In genomic region chr12:14913381-14913781, GRCh38 we compare ENCODE assay signal across 12 cellular contexts. TPM values are rescaled to one million over a fixed set of nuclear protein-coding genes. Genes with fewer than 3 reads are reported as not detected.
A peak's percentile ranks its signal among the peaks of the same experiment; 100 is the strongest.
DNase-seq lines count a peak whose midpoint lies in the region; ATAC-seq, FAIRE-seq and TF ChIP-seq lines count a peak whose summit lies in the region.
"Had no signal": no experiment of that assay in that cellular context is flagged by ENCODE, and none has a peak within 500 bp of the region (broad histone marks: within the 10 kb centered on the region; RNA-seq: fewer than 3 reads in every experiment).

No MANE protein-coding gene starts in this region.

- no peak overlapping the region for H3K23ac ChIP-seq in H1 (ENCODE audit: insufficient read length)

- 79% methylated on average over 4 of the region's 4 CpGs; no CpG with 5 or more reads in 1 of the 2 experiments for WGBS in H1 (ENCODE audit: extremely low coverage in 1 of 2, insufficient coverage in 1 of 2, insufficient read length in 1 of 2, insufficient replicate concordance in 2 of 2, low coverage in 1 of 2, low lambda C conversion rate in 2 of 2, missing lambda C conversion rate in 1 of 2), 2 experiments

- DNase-seq in NCI-H1436 (lab: John Stamatoyannopoulos, UW) (peak; percentile 13), NCI-H1436 treated with DMSO at 0.1 percent for 48 hours (lab: John Stamatoyannopoulos, UW) (no peak), H1 (ENCODE audit: low read depth in 1 of 2, low spot score in 2 of 2) (no peak), left lung (no peak), uterus (peak; percentile 39 to 53), SK-N-DZ (ENCODE audit: low spot score) (no peak), Karpas-422 (no peak)
- DNase-seq: activated naive CD4-positive, alpha-beta T cell; cerebellar nuclear complex had no signal

- no peaks in the 10 kb centered on the region for H4K20me1 ChIP-seq in H1 (replicated peaks in 1 of 2; ENCODE audit: control insufficient read depth in 1 of 2, insufficient read depth in 2 of 2, low read length in 2 of 2)
- no peaks in the 10 kb centered on the region for H4K20me1 ChIP-seq in Karpas-422 (ENCODE audit: insufficient read depth, low read depth, low read length)

- no peak overlapping the region for H3K14ac ChIP-seq in H1 (ENCODE audit: insufficient read length)

- H2BK5ac ChIP-seq in H1 (ENCODE audit: low read depth, low read length): no peak overlapping the region

- H2BK12ac ChIP-seq in H1 (ENCODE audit: low read depth, low read length): no peak overlapping the region

- no peaks in the 10 kb centered on the region for H3K23me2 ChIP-seq in H1 (ENCODE audit: low read depth, low read length)

- TF ChIP-seq CTCF in H1 (IDR thresholded peaks at IDR 0.05; ENCODE audit: control extremely low read depth in 1 of 3, insufficient read depth in 1 of 3, low read depth in 1 of 3, low read length in 3 of 3) (no peak), left lung (IDR thresholded peaks at IDR 0.05) (no peak), uterus (IDR thresholded peaks at IDR 0.05) (no peak)

- no peaks in the 10 kb centered on the region for H3K79me2 ChIP-seq in H1 (ENCODE audit: control insufficient read depth in 1 of 2, insufficient read depth in 2 of 2, low read length in 2 of 2)
- no peaks in the 10 kb centered on the region for H3K79me2 ChIP-seq in Karpas-422 (ENCODE audit: low read length)

- H4K8ac ChIP-seq in H1 (ENCODE audit: extremely low read depth, insufficient read depth, low read length): no peak overlapping the region

- intact Hi-C loops in left lung (cut with DNase I): no loop called here
- intact Hi-C loops in uterus (cut with DNase I; ENCODE audit: low total_unique reads): no loop called here

- TF ChIP-seq POLR2A in H1 (IDR thresholded peaks at IDR 0.05; ENCODE audit: control extremely low read depth in 1 of 2, low read depth in 2 of 2, low read length in 2 of 2) (no peak), uterus (IDR thresholded peaks at IDR 0.05) (no peak)

- peak; percentile 17 for ATAC-seq in left lung
- no peak for ATAC-seq in GM18858 (IDR thresholded peaks at IDR 0.05; ENCODE audit: unreplicated experiment)

- H2BK15ac ChIP-seq in H1 (ENCODE audit: low read length): no peak overlapping the region

- TF ChIP-seq RAD21 in H1 (IDR thresholded peaks at IDR 0.05 in 1 of 2, conservative IDR thresholded peaks at IDR 0.05 in 1 of 2; ENCODE audit: low read depth in 2 of 2, low read length in 2 of 2): no peak

- H3K79me1 ChIP-seq in H1 (ENCODE audit: low read depth, low read length): no peaks in the 10 kb centered on the region

- no peak overlapping the region for H3K9ac ChIP-seq in H1 (replicated peaks in 1 of 4; ENCODE audit: extremely low read depth in 1 of 4, low read depth in 3 of 4, low read length in 3 of 4)
- no peak overlapping the region for H3K9ac ChIP-seq in Karpas-422 (ENCODE audit: low read length)

- H3K9me3 ChIP-seq in H1 (ENCODE audit: insufficient read depth in 2 of 2, low read depth in 1 of 2, low read length in 1 of 2): no peaks in the 10 kb centered on the region
- H3K9me3 ChIP-seq in left lung: no peaks in the 10 kb centered on the region
- H3K9me3 ChIP-seq in uterus: no peaks in the 10 kb centered on the region
- H3K9me3 ChIP-seq in Karpas-422 (ENCODE audit: low read length): no peaks in the 10 kb centered on the region

- no peak overlapping the region for H3K27ac ChIP-seq in H1 (ENCODE audit: low read depth, low read length)
- H3K27ac ChIP-seq in left lung: no peak overlapping the region
- H3K27ac ChIP-seq in uterus: peak overlapping the region in 1 of 2 donors; percentile 57
- no peak overlapping the region for H3K27ac ChIP-seq in Karpas-422 (ENCODE audit: low read length)

- H3K4ac ChIP-seq in H1 (replicated peaks; ENCODE audit: insufficient read length, low read depth, low read length): no peak overlapping the region

- H4K5ac ChIP-seq in H1 (ENCODE audit: insufficient read length, low read depth, low read length): no peak overlapping the region

- no peak overlapping the region for H4K91ac ChIP-seq in H1 (replicated peaks; ENCODE audit: insufficient read length, low read length)

- H3K9me2 ChIP-seq in Karpas-422 (replicated peaks; ENCODE audit: insufficient read depth, low read length): no peaks in the 10 kb centered on the region

- H3K4me2 ChIP-seq in H1 (ENCODE audit: insufficient read depth in 1 of 2, low read depth in 2 of 2, low read length in 2 of 2): no peak overlapping the region
- H3K4me2 ChIP-seq in Karpas-422 (ENCODE audit: low read depth, low read length, poor library complexity, severe bottlenecking): no peak overlapping the region

- FAIRE-seq in H1 (lab: Jason Lieb, UNC): no peak

- H2BK120ac ChIP-seq in H1 (replicated peaks; ENCODE audit: low read depth, low read length): no peak overlapping the region

- no peak overlapping the region for H2BK20ac ChIP-seq in H1 (ENCODE audit: low read length)

- TF ChIP-seq EP300 in H1 (IDR thresholded peaks at IDR 0.05; ENCODE audit: borderline replicate concordance in 1 of 2, low read depth in 2 of 2, low read length in 2 of 2): no peak

- no peak overlapping the region for H3K56ac ChIP-seq in H1 (replicated peaks; ENCODE audit: insufficient read length, low read depth, low read length)

- CTCF ChIA-PET in H1 (lab: Charles Lee; ENCODE audit: partially characterized antibody): interaction anchor here (0.6 to 1.4 kb wide), 6 partner anchors 8 to 98 kb away, joined by 3 to 7 read pairs (median 3); no protein-coding TSS in a partner anchor

- H3K27me3 ChIP-seq in H1 (replicated peaks in 1 of 4; ENCODE audit: control insufficient read depth in 3 of 4, extremely low read depth in 1 of 4, insufficient read depth in 3 of 4, low read length in 3 of 4) (no peaks in the 10 kb centered on the region), left lung (no peaks in the 10 kb centered on the region), uterus (no peaks in the 10 kb centered on the region), Karpas-422 (ENCODE audit: low read length) (no peaks in the 10 kb centered on the region)

- H3K4me3 ChIP-seq in H1 (ENCODE audit: extremely low read depth in 1 of 4, insufficient read depth in 2 of 4, low read depth in 3 of 4, low read length in 4 of 4) (no peak overlapping the region), left lung (no peak overlapping the region), uterus (no peak overlapping the region), Karpas-422 (ENCODE audit: low read length) (no peak overlapping the region)

- no peak overlapping the region for H2AK5ac ChIP-seq in H1 (ENCODE audit: low read depth, low read length)

- H3K4me1 ChIP-seq in H1 (replicated peaks in 1 of 4; ENCODE audit: control insufficient read depth in 3 of 4, insufficient read depth in 4 of 4, low read length in 3 of 4) (no peaks in the 10 kb centered on the region), left lung (no peaks in the 10 kb centered on the region), uterus (no peaks in the 10 kb centered on the region), Karpas-422 (ENCODE audit: low read length) (no peaks in the 10 kb centered on the region)

- POLR2A ChIA-PET in H1 (lab: Charles Lee; ENCODE audit: partially characterized antibody): no interaction called here

- H2AFZ ChIP-seq in H1 (ENCODE audit: low read length) (peak overlapping the region; percentile 90), Karpas-422 (ENCODE audit: low read length) (no peak overlapping the region)

- no peak overlapping the region for H3K18ac ChIP-seq in H1 (ENCODE audit: extremely low read depth, low read length)

- H3K36me3 ChIP-seq in H1 (ENCODE audit: control insufficient read depth in 2 of 4, insufficient read depth in 4 of 4, low read length in 3 of 4) (no peaks in the 10 kb centered on the region), left lung (peaks cover 0 to 55% of the 10 kb centered on the region in 2 donors), uterus (no peaks in the 10 kb centered on the region), Karpas-422 (ENCODE audit: insufficient read depth, low read length) (no peaks in the 10 kb centered on the region)

RNA-seq across cellular contexts. Expression of gene ERP27, which starts 25.0 kb away (rescaled TPM):
- not detected in 2 replicates for total RNA-seq in H1 (2021; fragmentation: NEBNext Ultra II Directional; extraction: Animal tissue kit (Norgen Biotek cat#: 25700))
- polyA plus RNA-seq in H1 (2011; rRNA removed): not detected in 2 replicates
- polyA plus RNA-seq in H1 (2011; cell fraction: cytosol; rRNA removed): not detected
- polyA plus RNA-seq in H1 (2011; cell fraction: nucleus; rRNA removed): not detected
- polyA plus RNA-seq in H1 (2012, experiment 1 of 2): not detected in 4 replicates
- polyA plus RNA-seq in H1 (2012, experiment 2 of 2): not detected
- polyA plus RNA-seq in H1 (2013, experiment 1 of 2): not detected
- 0.04 TPM for polyA plus RNA-seq in H1 (2013, experiment 2 of 2)
- polyA minus RNA-seq in H1 (2011; rRNA and poly(A)+ RNA removed): not detected in 2 replicates
- polyA minus RNA-seq in H1 (2011; cell fraction: cytosol; rRNA and poly(A)+ RNA removed): not detected
- not detected for polyA minus RNA-seq in H1 (2011; cell fraction: nucleus; rRNA and poly(A)+ RNA removed)
- 10 to 100 TPM in 1 of 2 donors, 1 to 10 TPM in 1; 5.3 to 16.2 TPM for total RNA-seq in left lung
- 1 to 10 TPM in 2 of 4 donors, under 1 TPM in 1, not detected in 1; 0.61 to 2.6 (median 1.5) TPM for total RNA-seq in uterus
- polyA plus RNA-seq in SK-N-DZ (2014; cell fraction: cytosol; rRNA removed): not detected in 2 replicates
- 0.07 TPM in 1 of 2 replicates, not detected in the other for polyA plus RNA-seq in SK-N-DZ (2014; cell fraction: nucleus; rRNA removed)
- 0.18 and 0.60 TPM in 2 replicates for total RNA-seq in Karpas-422 (2014; rRNA removed; shearing (Covaris generic); ENCODE audit: low replicate concordance)
- total RNA-seq: A673 had no signal

RNA-seq across cellular contexts. Expression of gene MGP, which starts 27.7 kb away (rescaled TPM):
- not detected in 2 replicates for total RNA-seq in H1 (2021; fragmentation: NEBNext Ultra II Directional; extraction: Animal tissue kit (Norgen Biotek cat#: 25700))
- polyA plus RNA-seq in H1 (2011; rRNA removed): not detected in 2 replicates
- polyA plus RNA-seq in H1 (2011; cell fraction: cytosol; rRNA removed): not detected
- not detected for polyA plus RNA-seq in H1 (2011; cell fraction: nucleus; rRNA removed)
- not detected in 4 replicates for polyA plus RNA-seq in H1 (2012, experiment 1 of 2)
- polyA plus RNA-seq in H1 (2012, experiment 2 of 2): not detected
- polyA plus RNA-seq in H1 (2013, experiment 1 of 2): not detected
- polyA plus RNA-seq in H1 (2013, experiment 2 of 2): not detected
- polyA minus RNA-seq in H1 (2011; rRNA and poly(A)+ RNA removed): not detected in 2 replicates
- polyA minus RNA-seq in H1 (2011; cell fraction: cytosol; rRNA and poly(A)+ RNA removed): not detected
- polyA minus RNA-seq in H1 (2011; cell fraction: nucleus; rRNA and poly(A)+ RNA removed): not detected
- total RNA-seq in left lung (100 to 1,000 TPM; 651 to 789 TPM), uterus (1,000 to 10,000 TPM in 2 of 4 donors, 100 to 1,000 TPM in 2; 136 to 2,566 (median 1,232) TPM)
- polyA plus RNA-seq in SK-N-DZ (2014; cell fraction: cytosol; rRNA removed): not detected in 2 replicates
- polyA plus RNA-seq in SK-N-DZ (2014; cell fraction: nucleus; rRNA removed): not detected in 2 replicates
- total RNA-seq in Karpas-422 (2014; rRNA removed; shearing (Covaris generic); ENCODE audit: low replicate concordance): not detected in 2 replicates
- total RNA-seq: A673 had no signal

RNA-seq across cellular contexts. Expression of gene ARHGDIB, which starts 48.0 kb away (rescaled TPM):
- total RNA-seq in H1 (2021; fragmentation: NEBNext Ultra II Directional; extraction: Animal tissue kit (Norgen Biotek cat#: 25700)): 0.48 and 0.82 TPM in 2 replicates
- polyA plus RNA-seq in H1 (2011; rRNA removed): 0.55 and 1.3 TPM in 2 replicates
- 0.39 TPM for polyA plus RNA-seq in H1 (2011; cell fraction: cytosol; rRNA removed)
- polyA plus RNA-seq in H1 (2011; cell fraction: nucleus; rRNA removed): 0.17 TPM
- polyA plus RNA-seq in H1 (2012, experiment 1 of 2): 1.1 to 1.2 TPM (median 1.1 TPM) in 4 replicates
- 0.38 TPM for polyA plus RNA-seq in H1 (2012, experiment 2 of 2)
- 1.6 TPM for polyA plus RNA-seq in H1 (2013, experiment 1 of 2)
- polyA plus RNA-seq in H1 (2013, experiment 2 of 2): 1.8 TPM
- 1.1 TPM in 1 of 2 replicates, not detected in the other for polyA minus RNA-seq in H1 (2011; rRNA and poly(A)+ RNA removed)
- not detected for polyA minus RNA-seq in H1 (2011; cell fraction: cytosol; rRNA and poly(A)+ RNA removed)
- polyA minus RNA-seq in H1 (2011; cell fraction: nucleus; rRNA and poly(A)+ RNA removed): not detected
- 100 to 1,000 TPM; 168 to 314 TPM for total RNA-seq in left lung
- total RNA-seq in uterus: 100 to 1,000 TPM in 1 of 4 donors, 10 to 100 TPM in 3; 28.4 to 175 (median 59.9) TPM
- polyA plus RNA-seq in SK-N-DZ (2014; cell fraction: cytosol; rRNA removed): 0.77 and 0.94 TPM in 2 replicates
- 0.50 and 3.4 TPM in 2 replicates for polyA plus RNA-seq in SK-N-DZ (2014; cell fraction: nucleus; rRNA removed)
- 503 and 765 TPM in 2 replicates for total RNA-seq in Karpas-422 (2014; rRNA removed; shearing (Covaris generic); ENCODE audit: low replicate concordance)

RNA-seq across cellular contexts. Expression of gene PDE6H, which starts 59.5 kb away (rescaled TPM):
- not detected in 2 replicates for total RNA-seq in H1 (2021; fragmentation: NEBNext Ultra II Directional; extraction: Animal tissue kit (Norgen Biotek cat#: 25700))
- not detected in 2 replicates for polyA plus RNA-seq in H1 (2011; rRNA removed)
- polyA plus RNA-seq in H1 (2011; cell fraction: cytosol; rRNA removed): not detected
- polyA plus RNA-seq in H1 (2011; cell fraction: nucleus; rRNA removed): not detected
- not detected in 4 replicates for polyA plus RNA-seq in H1 (2012, experiment 1 of 2)
- not detected for polyA plus RNA-seq in H1 (2012, experiment 2 of 2)
- polyA plus RNA-seq in H1 (2013, experiment 1 of 2): not detected
- not detected for polyA plus RNA-seq in H1 (2013, experiment 2 of 2)
- not detected in 2 replicates for polyA minus RNA-seq in H1 (2011; rRNA and poly(A)+ RNA removed)
- not detected for polyA minus RNA-seq in H1 (2011; cell fraction: cytosol; rRNA and poly(A)+ RNA removed)
- polyA minus RNA-seq in H1 (2011; cell fraction: nucleus; rRNA and poly(A)+ RNA removed): not detected
- total RNA-seq in left lung (not detected), uterus (not detected)
- not detected in 2 replicates for polyA plus RNA-seq in SK-N-DZ (2014; cell fraction: cytosol; rRNA removed)
- not detected in 2 replicates for polyA plus RNA-seq in SK-N-DZ (2014; cell fraction: nucleus; rRNA removed)
- not detected in 2 replicates for total RNA-seq in Karpas-422 (2014; rRNA removed; shearing (Covaris generic); ENCODE audit: low replicate concordance)
- total RNA-seq: A673, liver had no signal
- polyA plus RNA-seq: liver had no signal

Comparison
In these comparisons a context has a peak if more than half of its experiments do, and no peak if none do; other contexts are left out.
1. DNase-seq: peak in NCI-H1436 (single experiment) and uterus (2 of 2); none in NCI-H1436 treated with DMSO at 0.1 percent for 48 hours (single experiment), H1 (0 of 2), left lung (0 of 2), SK-N-DZ (single experiment) and Karpas-422 (single experiment).
2. RNA of gene MGP, which starts 27.7 kb away (total RNA-seq): 136 to 2,566 TPM in uterus and 651 to 789 TPM in left lung; not detected in H1 and not detected in Karpas-422; every median in the first group is over 100 times any median in the second.
3. RNA of gene ARHGDIB, which starts 48.0 kb away (total RNA-seq): 503 to 765 TPM in Karpas-422, 168 to 314 TPM in left lung and 28.4 to 175 TPM in uterus; 0.48 to 0.82 TPM in H1; every median in the first group is over 10 times any median in the second.